In genomic region chr15:78540135-78540954, GRCh38 we compare ENCODE assay signal across 8 cellular contexts. TPM values are rescaled to one million over a fixed set of nuclear protein-coding genes. Genes with fewer than 3 reads are reported as not detected.
DNase-seq lines count a peak whose midpoint lies in the region; ATAC-seq and TF ChIP-seq lines count a peak whose summit lies in the region.

Gene PSMA4 (plus strand): TSS chr15:78540444. CDS start chr15:78541928, 1,484 bp downstream.

- peak within 1 kb of the TSS; percentile 96 to 100 (median 99) for H3K27ac Mint-ChIP-seq in brain

- H3K27me3 Mint-ChIP-seq in brain, result peaks cover 12% of the 10 kb centered on the region

- peak within 1 kb of the TSS; percentile 92 for H3K4me2 ChIP-seq in skeletal muscle satellite cell (ENCODE audit: low read length)

- no peaks in the 10 kb centered on the region for H3K9me3 ChIP-seq in iPS-15b (ENCODE audit: control insufficient read depth, insufficient read depth, low read length)
- H3K9me3 ChIP-seq in skeletal muscle satellite cell (replicated peaks; ENCODE audit: low read length), result no peaks in the 10 kb centered on the region

- peaks cover 9% of the 10 kb centered on the region for H3K36me3 ChIP-seq in iPS-15b (ENCODE audit: control insufficient read depth, insufficient read depth, low read length)
- H3K36me3 ChIP-seq in skeletal muscle satellite cell (ENCODE audit: insufficient read depth, low read length), result peaks cover 32% of the 10 kb centered on the region

- DNase-seq in SIG-M5 treated with dmso at 0.1 percent for 504 hours (lab: John Stamatoyannopoulos, UW; ENCODE audit: unreplicated experiment), result peak; percentile 77
- no peak for DNase-seq in SIG-M5 (lab: John Stamatoyannopoulos, UW)
- DNase-seq in NCI-H2107 treated with DMSO at 0.1 percent for 48 hours (lab: John Stamatoyannopoulos, UW; ENCODE audit: unreplicated experiment), result peak; percentile 57
- DNase-seq in UCSD-AML1 (lab: John Stamatoyannopoulos, UW; ENCODE audit: unreplicated experiment), result peak; percentile 95

- H3K4me3 ChIP-seq in iPS-15b (ENCODE audit: low read depth, low read length), result peak within 1 kb of the TSS; percentile 98
- peak within 1 kb of the TSS; percentile 96 for H3K4me3 ChIP-seq in skeletal muscle satellite cell (ENCODE audit: low read length)

- H3K9ac ChIP-seq in iPS-15b (ENCODE audit: low read depth, low read length) (peak within 1 kb of the TSS; percentile 97), skeletal muscle satellite cell (ENCODE audit: low read depth, low read length) (peak within 1 kb of the TSS; percentile 97)

- ATAC-seq in HG03039 (IDR thresholded peaks at IDR 0.05; ENCODE audit: unreplicated experiment), result peak; percentile 78

- peaks cover 0 to 3% (median 0%) of the 10 kb centered on the region in 5 experiments for H3K9me3 Mint-ChIP-seq in brain

- H3K27me3 ChIP-seq in iPS-15b (ENCODE audit: control insufficient read depth, insufficient read depth, low read length) (no peaks in the 10 kb centered on the region), skeletal muscle satellite cell (ENCODE audit: control insufficient read depth, insufficient read depth, low read length) (no peaks in the 10 kb centered on the region)

- H3K4me1 ChIP-seq in iPS-15b (ENCODE audit: control insufficient read depth, insufficient read depth, low read length), result no peaks in the 10 kb centered on the region
- H3K4me1 ChIP-seq in skeletal muscle satellite cell (ENCODE audit: control insufficient read depth, insufficient read depth, low read length), result peaks cover 14% of the 10 kb centered on the region

- H3K4me1 Mint-ChIP-seq in brain, result peaks cover 37% of the 10 kb centered on the region

- peak within 1 kb of the TSS; percentile 95 to 99 (median 99) for H3K4me3 Mint-ChIP-seq in brain

- peaks cover 26% of the 10 kb centered on the region for H3K36me3 Mint-ChIP-seq in brain

- TF ChIP-seq CTCF in brain (conservative IDR thresholded peaks at IDR 0.05), result peak in 1 of 2 experiments; percentile 17

RNA-seq across cellular contexts. Expression of gene PSMA4, which starts in this region (rescaled TPM):
- 110 TPM for polyA plus RNA-seq in brain (ENCODE audit: insufficient read depth, low read depth, low replicate concordance)
- 322 and 348 TPM in 2 replicates for total RNA-seq in skeletal muscle satellite cell (2012; rRNA removed)
